Comparison of ENCODE assay signal across 1 cellular context in the genomic region with DNA sequence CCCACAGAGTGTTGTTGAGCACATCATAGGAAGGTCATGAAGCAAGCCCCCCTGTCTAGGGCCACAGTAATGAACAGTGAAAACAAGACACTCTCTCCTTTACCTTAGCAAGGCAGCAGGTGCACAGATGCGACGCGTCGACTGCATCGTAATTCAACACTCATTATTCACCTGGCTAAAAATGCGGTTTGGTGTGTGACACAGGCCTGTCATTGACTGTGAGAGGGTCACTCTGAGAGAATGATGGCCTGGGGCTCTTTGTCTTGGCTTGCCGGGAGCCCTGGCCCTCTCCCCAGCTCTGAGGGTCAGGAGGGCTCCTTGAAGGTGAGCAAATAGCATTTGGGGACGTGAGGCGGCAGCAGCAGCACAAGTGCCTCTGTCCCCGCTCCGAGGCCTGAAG.
TF ChIP-seq lines count a peak whose summit lies in the region.

No MANE protein-coding gene starts in this region.

TF ChIP-seq in SK-N-SH treated with all-trans-retinoic acid at 6 μM for 48 hours, 23 proteins besides CTCF, POLR2A, EP300 and RAD21 (continued from another document):
- no peak for TF ChIP-seq CSDC2 (CRISPR knock-in tag; IDR thresholded peaks at IDR 0.05)
- TF ChIP-seq, protein P1, sequence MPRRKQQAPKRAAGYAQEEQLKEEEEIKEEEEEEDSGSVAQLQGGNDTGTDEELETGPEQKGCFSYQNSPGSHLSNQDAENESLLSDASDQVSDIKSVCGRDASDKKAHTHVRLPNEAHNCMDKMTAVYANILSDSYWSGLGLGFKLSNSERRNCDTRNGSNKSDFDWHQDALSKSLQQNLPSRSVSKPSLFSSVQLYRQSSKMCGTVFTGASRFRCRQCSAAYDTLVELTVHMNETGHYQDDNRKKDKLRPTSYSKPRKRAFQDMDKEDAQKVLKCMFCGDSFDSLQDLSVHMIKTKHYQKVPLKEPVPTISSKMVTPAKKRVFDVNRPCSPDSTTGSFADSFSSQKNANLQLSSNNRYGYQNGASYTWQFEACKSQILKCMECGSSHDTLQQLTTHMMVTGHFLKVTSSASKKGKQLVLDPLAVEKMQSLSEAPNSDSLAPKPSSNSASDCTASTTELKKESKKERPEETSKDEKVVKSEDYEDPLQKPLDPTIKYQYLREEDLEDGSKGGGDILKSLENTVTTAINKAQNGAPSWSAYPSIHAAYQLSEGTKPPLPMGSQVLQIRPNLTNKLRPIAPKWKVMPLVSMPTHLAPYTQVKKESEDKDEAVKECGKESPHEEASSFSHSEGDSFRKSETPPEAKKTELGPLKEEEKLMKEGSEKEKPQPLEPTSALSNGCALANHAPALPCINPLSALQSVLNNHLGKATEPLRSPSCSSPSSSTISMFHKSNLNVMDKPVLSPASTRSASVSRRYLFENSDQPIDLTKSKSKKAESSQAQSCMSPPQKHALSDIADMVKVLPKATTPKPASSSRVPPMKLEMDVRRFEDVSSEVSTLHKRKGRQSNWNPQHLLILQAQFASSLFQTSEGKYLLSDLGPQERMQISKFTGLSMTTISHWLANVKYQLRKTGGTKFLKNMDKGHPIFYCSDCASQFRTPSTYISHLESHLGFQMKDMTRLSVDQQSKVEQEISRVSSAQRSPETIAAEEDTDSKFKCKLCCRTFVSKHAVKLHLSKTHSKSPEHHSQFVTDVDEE (CRISPR knock-in tag; IDR thresholded peaks at IDR 0.05) = no peak
- TF ChIP-seq ZFP3 (CRISPR knock-in tag; IDR thresholded peaks at IDR 0.05) = no peak
- TF ChIP-seq ESRRG (CRISPR knock-in tag; IDR thresholded peaks at IDR 0.05) = no peak
- no peak for TF ChIP-seq ZFP30 (CRISPR knock-in tag; IDR thresholded peaks at IDR 0.05)
- TF ChIP-seq ZNF565 (CRISPR knock-in tag; conservative IDR thresholded peaks at IDR 0.05; ENCODE audit: low read depth) = no peak
- no peak for TF ChIP-seq BACH2 (CRISPR knock-in tag; IDR thresholded peaks at IDR 0.05; ENCODE audit: borderline replicate concordance)
- no peak for TF ChIP-seq POU6F1 (CRISPR knock-in tag; IDR thresholded peaks at IDR 0.05; ENCODE audit: borderline replicate concordance, low read depth)
- TF ChIP-seq SNAI2 (CRISPR knock-in tag; IDR thresholded peaks at IDR 0.05) = no peak
- TF ChIP-seq OSR1 (CRISPR knock-in tag; IDR thresholded peaks at IDR 0.05) = no peak
- no peak for TF ChIP-seq ARNTL (CRISPR knock-in tag; IDR thresholded peaks at IDR 0.05; ENCODE audit: borderline replicate concordance, low read depth)
- no peak for TF ChIP-seq ZNF8 (CRISPR knock-in tag; IDR thresholded peaks at IDR 0.05)
